8 cellular contexts compared by ENCODE assay signal in the genomic region with DNA sequence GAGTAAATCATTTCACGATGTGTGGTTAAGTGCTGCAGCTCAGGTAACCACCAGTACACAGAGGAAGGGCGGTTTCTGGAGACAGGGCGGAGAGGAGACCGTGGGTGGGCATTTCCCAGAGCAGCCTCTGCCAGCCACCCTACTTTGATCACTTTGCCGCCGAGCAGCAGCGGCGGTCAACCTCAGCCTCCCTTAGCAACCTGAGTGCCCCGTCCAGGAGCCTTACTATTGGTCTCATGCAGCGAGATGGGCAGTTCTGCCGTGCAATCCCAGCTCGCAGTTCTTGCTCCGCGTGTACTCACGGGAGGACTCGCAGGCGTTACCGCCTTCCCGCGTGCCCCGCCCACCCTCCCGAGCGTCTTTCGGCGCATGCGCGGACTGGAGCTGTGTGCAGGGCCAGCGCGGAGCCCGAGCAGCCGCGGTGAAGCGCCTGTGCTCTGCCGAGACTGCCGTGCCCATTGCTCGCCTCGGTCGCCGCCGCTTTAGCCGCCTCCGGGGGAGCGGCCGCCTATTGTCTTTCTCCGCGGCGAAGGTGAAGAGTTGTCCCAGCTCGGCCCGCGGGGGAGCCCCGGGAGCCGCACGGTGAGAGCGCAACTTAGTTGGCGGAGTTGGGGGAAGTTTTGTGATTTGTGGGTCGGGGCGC. TPM values are rescaled to one million over a fixed set of nuclear protein-coding genes. Genes with fewer than 3 reads are reported as not detected.
DNase-seq lines count a peak whose midpoint lies in the region; ATAC-seq and TF ChIP-seq lines count a peak whose summit lies in the region.

A gene with protein sequence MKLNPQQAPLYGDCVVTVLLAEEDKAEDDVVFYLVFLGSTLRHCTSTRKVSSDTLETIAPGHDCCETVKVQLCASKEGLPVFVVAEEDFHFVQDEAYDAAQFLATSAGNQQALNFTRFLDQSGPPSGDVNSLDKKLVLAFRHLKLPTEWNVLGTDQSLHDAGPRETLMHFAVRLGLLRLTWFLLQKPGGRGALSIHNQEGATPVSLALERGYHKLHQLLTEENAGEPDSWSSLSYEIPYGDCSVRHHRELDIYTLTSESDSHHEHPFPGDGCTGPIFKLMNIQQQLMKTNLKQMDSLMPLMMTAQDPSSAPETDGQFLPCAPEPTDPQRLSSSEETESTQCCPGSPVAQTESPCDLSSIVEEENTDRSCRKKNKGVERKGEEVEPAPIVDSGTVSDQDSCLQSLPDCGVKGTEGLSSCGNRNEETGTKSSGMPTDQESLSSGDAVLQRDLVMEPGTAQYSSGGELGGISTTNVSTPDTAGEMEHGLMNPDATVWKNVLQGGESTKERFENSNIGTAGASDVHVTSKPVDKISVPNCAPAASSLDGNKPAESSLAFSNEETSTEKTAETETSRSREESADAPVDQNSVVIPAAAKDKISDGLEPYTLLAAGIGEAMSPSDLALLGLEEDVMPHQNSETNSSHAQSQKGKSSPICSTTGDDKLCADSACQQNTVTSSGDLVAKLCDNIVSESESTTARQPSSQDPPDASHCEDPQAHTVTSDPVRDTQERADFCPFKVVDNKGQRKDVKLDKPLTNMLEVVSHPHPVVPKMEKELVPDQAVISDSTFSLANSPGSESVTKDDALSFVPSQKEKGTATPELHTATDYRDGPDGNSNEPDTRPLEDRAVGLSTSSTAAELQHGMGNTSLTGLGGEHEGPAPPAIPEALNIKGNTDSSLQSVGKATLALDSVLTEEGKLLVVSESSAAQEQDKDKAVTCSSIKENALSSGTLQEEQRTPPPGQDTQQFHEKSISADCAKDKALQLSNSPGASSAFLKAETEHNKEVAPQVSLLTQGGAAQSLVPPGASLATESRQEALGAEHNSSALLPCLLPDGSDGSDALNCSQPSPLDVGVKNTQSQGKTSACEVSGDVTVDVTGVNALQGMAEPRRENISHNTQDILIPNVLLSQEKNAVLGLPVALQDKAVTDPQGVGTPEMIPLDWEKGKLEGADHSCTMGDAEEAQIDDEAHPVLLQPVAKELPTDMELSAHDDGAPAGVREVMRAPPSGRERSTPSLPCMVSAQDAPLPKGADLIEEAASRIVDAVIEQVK (N-terminal part only) (plus strand): TSS at position 387 of the 643 bp plus-strand sequence. CDS start 105,118 bp downstream, outside the sequence.

- H3K4me3 ChIP-seq in H7 (ENCODE audit: insufficient read depth, low read depth, low read length) (peak within 1 kb of the TSS; percentile 76), Loucy (ENCODE audit: low read length, poor library complexity, severe bottlenecking) (peak within 1 kb of the TSS; percentile 78), RWPE2 (ENCODE audit: severe bottlenecking) (peak within 1 kb of the TSS; percentile 99), fibroblast of the aortic adventitia (ENCODE audit: low read depth, low read length) (peak within 1 kb of the TSS; percentile 74)

- H3K36me3 ChIP-seq in H7 (replicated peaks; ENCODE audit: control insufficient read depth, insufficient read depth, low read length) (no peaks in the 10 kb centered on the region), Loucy (ENCODE audit: insufficient read depth, low read length) (no peaks in the 10 kb centered on the region), RWPE2 (ENCODE audit: low read depth) (peaks cover 10% of the 10 kb centered on the region)

- H3K9ac ChIP-seq in Loucy (ENCODE audit: low read depth, low read length, poor library complexity, severe bottlenecking) = peak within 1 kb of the TSS; percentile 67

- peak within 1 kb of the TSS; percentile 86 for H3K4me2 ChIP-seq in Loucy (ENCODE audit: low read depth, low read length, poor library complexity, severe bottlenecking)

- no peaks in the 10 kb centered on the region for H3K27me3 ChIP-seq in H7 (ENCODE audit: control insufficient read depth, insufficient read depth, low read length)
- H3K27me3 ChIP-seq in Loucy (ENCODE audit: insufficient read depth, low read length, poor library complexity, severe bottlenecking) = no peaks in the 10 kb centered on the region
- no peaks in the 10 kb centered on the region for H3K27me3 ChIP-seq in RWPE2 (ENCODE audit: insufficient read depth, poor library complexity, severe bottlenecking)

- peak; percentile 92 for ATAC-seq in RWPE2 (ENCODE audit: low read depth)
- peak; percentile 88 for ATAC-seq in stimulated activated naive CD8-positive, alpha-beta T cell treated with anti-CD3 and anti-CD28 coated beads, Interleukin-15, Interleukin-2, amounts not matched to agents 100 U/mL and 50 U/mL, for 24 hours

- peaks cover 32% of the 10 kb centered on the region for H4K20me1 ChIP-seq in Loucy (ENCODE audit: insufficient read depth, low read length, poor library complexity, severe bottlenecking)

- peaks cover 48% of the 10 kb centered on the region for H3K4me1 Mint-ChIP-seq in activated T-helper 2 cell treated with anti-CD3 and anti-CD28 coated beads, Interferon-gamma antibody, Interleukin-2, Interleukin-4, amounts not matched to agents 10 μg/mL and 5 μg/mL and 100 μg/mL, durations not matched to agents 14 hours and 24 hours and 36 hours (ENCODE audit: low read depth)
- peaks cover 37% of the 10 kb centered on the region for H3K4me1 Mint-ChIP-seq in nephron

- H3K27ac Mint-ChIP-seq in activated T-helper 2 cell treated with anti-CD3 and anti-CD28 coated beads, Interferon-gamma antibody, Interleukin-2, Interleukin-4, amounts not matched to agents 10 μg/mL and 5 μg/mL and 100 μg/mL, durations not matched to agents 14 hours and 24 hours and 36 hours = peak within 1 kb of the TSS; percentile 86
- peak within 1 kb of the TSS; percentile 68 to 95 (median 75) for H3K27ac Mint-ChIP-seq in nephron

- H3K9me3 Mint-ChIP-seq in activated T-helper 2 cell treated with anti-CD3 and anti-CD28 coated beads, Interferon-gamma antibody, Interleukin-2, Interleukin-4, amounts not matched to agents 10 μg/mL and 5 μg/mL and 100 μg/mL, durations not matched to agents 14 hours and 24 hours and 36 hours = no peaks in the 10 kb centered on the region
- H3K9me3 Mint-ChIP-seq in nephron = no peaks in the 10 kb centered on the region

- H3K27me3 Mint-ChIP-seq in activated T-helper 2 cell treated with anti-CD3 and anti-CD28 coated beads, Interferon-gamma antibody, Interleukin-2, Interleukin-4, amounts not matched to agents 10 μg/mL and 5 μg/mL and 100 μg/mL, durations not matched to agents 14 hours and 24 hours and 36 hours (ENCODE audit: low read depth) = peaks cover 6% of the 10 kb centered on the region
- H3K27me3 Mint-ChIP-seq in nephron (ENCODE audit: low read depth) = peaks cover 3% of the 10 kb centered on the region

- H3K36me3 Mint-ChIP-seq in activated T-helper 2 cell treated with anti-CD3 and anti-CD28 coated beads, Interferon-gamma antibody, Interleukin-2, Interleukin-4, amounts not matched to agents 10 μg/mL and 5 μg/mL and 100 μg/mL, durations not matched to agents 14 hours and 24 hours and 36 hours (ENCODE audit: low read depth) = peaks cover 24% of the 10 kb centered on the region
- H3K36me3 Mint-ChIP-seq in nephron (ENCODE audit: low read depth) = peaks cover 4% of the 10 kb centered on the region

- no peaks in the 10 kb centered on the region for H3K9me2 ChIP-seq in Loucy (replicated peaks; ENCODE audit: low read depth, low read length)

- intact Hi-C loops in activated T-helper 2 cell treated with anti-CD3 and anti-CD28 coated beads, Interferon-gamma antibody, Interleukin-2, Interleukin-4, amounts not matched to agents 10 μg/mL and 5 μg/mL and 100 μg/mL, durations not matched to agents 14 hours and 24 hours and 36 hours (cut with micrococcal nuclease) = loop anchor here (2.0 kb wide), 3 partner anchors 32 to 62 kb away; no protein-coding TSS in a partner anchor

- TF ChIP-seq CTCF in Loucy (conservative IDR thresholded peaks at IDR 0.05; ENCODE audit: low read length) (no peak), RWPE2 (IDR thresholded peaks at IDR 0.05; ENCODE audit: poor library complexity, severe bottlenecking) (no peak), fibroblast of the aortic adventitia (IDR thresholded peaks at IDR 0.05; ENCODE audit: insufficient read depth, low read length) (no peak), nephron (IDR thresholded peaks at IDR 0.05; ENCODE audit: unreplicated experiment in 3 of 3) (no peak)

- H3K9me3 ChIP-seq in Loucy (ENCODE audit: insufficient read depth, low read depth, low read length) = no peaks in the 10 kb centered on the region
- no peaks in the 10 kb centered on the region for H3K9me3 ChIP-seq in RWPE2 (ENCODE audit: severe bottlenecking)

- peak within 1 kb of the TSS; percentile 95 for H2AFZ ChIP-seq in Loucy (ENCODE audit: low read length)

- H3F3A ChIP-seq in Loucy (ENCODE audit: low read depth) = no peaks in the 10 kb centered on the region

- H3K27ac ChIP-seq in RWPE2 (ENCODE audit: poor library complexity, severe bottlenecking) = peak within 1 kb of the TSS; percentile 71

- peak; percentile 99 for DNase-seq in ELR (ENCODE audit: low read depth)
- peak; percentile 95 for DNase-seq in H7
- peak; percentile 100 for DNase-seq in RWPE2 (ENCODE audit: low spot score)
- DNase-seq in activated T-helper 2 cell treated with anti-CD3 and anti-CD28 coated beads, Interferon-gamma antibody, Interleukin-2, Interleukin-4, amounts not matched to agents 10 μg/mL and 5 μg/mL and 100 μg/mL, durations not matched to agents 14 hours and 24 hours and 36 hours (ENCODE audit: low spot score) = peak; percentile 95
- DNase-seq in fibroblast of the aortic adventitia (ENCODE audit: low read depth) = peak; percentile 99
- peak; percentile 93 for DNase-seq in stimulated activated naive CD8-positive, alpha-beta T cell treated with anti-CD3 and anti-CD28 coated beads, Interleukin-15, Interleukin-2, amounts not matched to agents 100 U/mL and 50 U/mL, for 24 hours

- H3K4me1 ChIP-seq in Loucy (ENCODE audit: insufficient read depth, low read length, poor library complexity, severe bottlenecking) = peaks cover 36% of the 10 kb centered on the region
- H3K4me1 ChIP-seq in RWPE2 (ENCODE audit: insufficient read depth, poor library complexity, severe bottlenecking) = peaks cover 23% of the 10 kb centered on the region

- H3K79me2 ChIP-seq in Loucy (ENCODE audit: insufficient read depth, low read length) = peaks cover 26% of the 10 kb centered on the region

- H3K4me3 Mint-ChIP-seq in activated T-helper 2 cell treated with anti-CD3 and anti-CD28 coated beads, Interferon-gamma antibody, Interleukin-2, Interleukin-4, amounts not matched to agents 10 μg/mL and 5 μg/mL and 100 μg/mL, durations not matched to agents 14 hours and 24 hours and 36 hours (ENCODE audit: low read depth) = peak within 1 kb of the TSS; percentile 88
- peak within 1 kb of the TSS; percentile 90 to 93 (median 93) for H3K4me3 Mint-ChIP-seq in nephron

RNA-seq across cellular contexts. Expression of the gene that starts here (rescaled TPM):
- 26.2 and 32.7 TPM in 2 replicates for total RNA-seq in H7 (2014; rRNA removed; shearing (Covaris generic))
- 92.1 and 107 TPM in 2 replicates for total RNA-seq in activated T-helper 2 cell treated with anti-CD3 and anti-CD28 coated beads, Interferon-gamma antibody, Interleukin-2, Interleukin-4, amounts not matched to agents 10 μg/mL and 5 μg/mL and 100 μg/mL, durations not matched to agents 14 hours and 24 hours and 36 hours
- total RNA-seq in fibroblast of the aortic adventitia (ENCODE audit: low replicate concordance) = 87.7 and 89.9 TPM in 2 replicates

Comparison
In these comparisons a context has a peak if more than half of its experiments do, and no peak if none do; other contexts are left out.
1. Peak in every context shown above with its lines: DNase-seq, ATAC-seq, H3K4me3 ChIP-seq and H3K27ac ChIP-seq.